Comparison of ENCODE assay signal across 10 cellular contexts in genomic region chr4:77827343-77827742, GRCh38. TPM values are rescaled to one million over a fixed set of nuclear protein-coding genes. Genes with fewer than 3 reads are reported as not detected.
DNase-seq lines count a peak whose midpoint lies in the region; ATAC-seq, FAIRE-seq and TF ChIP-seq lines count a peak whose summit lies in the region.
"Had no signal": no experiment of that assay in that cellular context is flagged by ENCODE, and none has a peak within 500 bp of the region (broad histone marks: within the 10 kb centered on the region; RNA-seq: fewer than 3 reads in every experiment).

No MANE protein-coding gene starts in this region.

- peak overlapping the region; percentile 84 for H3K27ac Mint-ChIP-seq in activated T-cell treated with anti-CD3 and anti-CD28 coated beads, Interleukin-2, amount 50 U/mL, for 24 hours
- peak overlapping the region; percentile 87 to 90 for H3K27ac Mint-ChIP-seq in T-cell
- peak overlapping the region; percentile 46 for H3K27ac Mint-ChIP-seq in stimulated activated naive CD8-positive, alpha-beta T cell treated with anti-CD3 and anti-CD28 coated beads, Interleukin-15, Interleukin-2, amounts not matched to agents 100 ng/mL and 50 ng/mL, for 24 hours
- no peak overlapping the region for H3K27ac Mint-ChIP-seq in H9

- H3K27me3 Mint-ChIP-seq in activated T-cell treated with anti-CD3 and anti-CD28 coated beads, Interleukin-2, amount 50 U/mL, for 24 hours = no peaks in the 10 kb centered on the region
- H3K27me3 Mint-ChIP-seq in T-cell (no peaks in the 10 kb centered on the region), H9 (ENCODE audit: low read depth) (peaks cover 3% of the 10 kb centered on the region; the same call in 1 of the 2 replicates)
- H3K27me3 Mint-ChIP-seq in stimulated activated naive CD8-positive, alpha-beta T cell treated with anti-CD3 and anti-CD28 coated beads, Interleukin-15, Interleukin-2, amounts not matched to agents 100 ng/mL and 50 ng/mL, for 24 hours = no peaks in the 10 kb centered on the region

- ATAC-seq in HG02852 (IDR thresholded peaks at IDR 0.05; ENCODE audit: unreplicated experiment) (peak; percentile 82), T-cell (replicated peaks in 1 of 4) (peak; percentile 84 to 92 (median 86))

- no peak overlapping the region for H3K27ac ChIP-seq in H9 (ENCODE audit: insufficient read length, low read depth, low read length)

- no peak overlapping the region for H2AFZ ChIP-seq in H9 (ENCODE audit: low read length)

- no peak overlapping the region for H4K8ac ChIP-seq in H9 (replicated peaks; ENCODE audit: insufficient read length, low read depth, low read length)

- H2BK12ac ChIP-seq in H9 (ENCODE audit: insufficient read length, low read depth, low read length) = no peak overlapping the region

- no peak overlapping the region for H2AK5ac ChIP-seq in H9 (ENCODE audit: insufficient read length, low read length)

- H2BK20ac ChIP-seq in H9 (ENCODE audit: low read depth, low read length, poor library complexity, severe bottlenecking) = no peak overlapping the region

- H3K79me2 ChIP-seq in H9 (ENCODE audit: insufficient read depth, low read length) = no peaks in the 10 kb centered on the region

- no peak overlapping the region for H3T11ph ChIP-seq in H9 (ENCODE audit: low read length)

- POLR2A ChIA-PET in T-cell (lab: Charles Lee) = interaction anchor here (1.0 to 1.2 kb wide), 4 partner anchors 10 to 35 kb away, joined by 3 to 6 read pairs (median 3); partner anchors contain the start of gene MRPL1 (in 1 of the 2)

- peaks cover 35% of the 10 kb centered on the region for H3K4me1 Mint-ChIP-seq in activated T-cell treated with anti-CD3 and anti-CD28 coated beads, Interleukin-2, amount 50 U/mL, for 24 hours (ENCODE audit: low read depth)
- H3K4me1 Mint-ChIP-seq in T-cell = peaks cover 55 to 61% (median 57%) of the 10 kb centered on the region in 3 donors
- H3K4me1 Mint-ChIP-seq in stimulated activated naive CD8-positive, alpha-beta T cell treated with anti-CD3 and anti-CD28 coated beads, Interleukin-15, Interleukin-2, amounts not matched to agents 100 ng/mL and 50 ng/mL, for 24 hours (ENCODE audit: low read depth) = peaks cover 46% of the 10 kb centered on the region
- no peaks in the 10 kb centered on the region for H3K4me1 Mint-ChIP-seq in H9

- H3K4ac ChIP-seq in H9 (ENCODE audit: low read depth, low read length) = no peak overlapping the region

- H3K9me3 ChIP-seq in H9 (ENCODE audit: control insufficient read depth, low read depth, low read length) = no peaks in the 10 kb centered on the region

- H3K14ac ChIP-seq in H9 (ENCODE audit: insufficient read depth, low read length) = no peak overlapping the region

- no peaks in the 10 kb centered on the region for H4K20me1 ChIP-seq in H9 (ENCODE audit: control insufficient read depth, insufficient read depth, insufficient read length)

- no peak for FAIRE-seq in frontal cortex (lab: Jason Lieb, UNC)

- no peaks in the 10 kb centered on the region for H3K4me1 ChIP-seq in H9 (ENCODE audit: insufficient read depth, low read length)

- no peak overlapping the region for H4K5ac ChIP-seq in H9 (ENCODE audit: insufficient read length, low read depth, low read length)

- no peaks in the 10 kb centered on the region for H3K79me1 ChIP-seq in H9 (ENCODE audit: insufficient read depth, low read depth, low read length, poor library complexity, severe bottlenecking)

- H3K27me3 ChIP-seq in H9 (ENCODE audit: insufficient read depth, low read length) = no peaks in the 10 kb centered on the region

- no peak overlapping the region for H3K9ac ChIP-seq in H9 (ENCODE audit: extremely low read depth, insufficient read length, low read length)

- no peak overlapping the region for H3K18ac ChIP-seq in H9 (ENCODE audit: insufficient read length, low read depth, low read length)

- no peak for DNase-seq in activated T-cell treated with anti-CD3 and anti-CD28 coated beads, Interleukin-2, amount 50 U/mL, for 24 hours
- DNase-seq in activated T-cell treated with anti-CD3 and anti-CD28 coated beads, Interleukin-2, amount 50 U/mL, for 1 hour = no peak
- DNase-seq in T-cell (peak in 1 of 34 experiments; percentile 12), frontal cortex (ENCODE audit: low spot score in 2 of 2) (no peak), H9 (no peak), NCI-H82 treated with DMSO at 0.1 percent for 48 hours (lab: John Stamatoyannopoulos, UW; ENCODE audit: unreplicated experiment) (no peak)
- DNase-seq: dermis blood vessel endothelial cell, hypothalamus had no signal

- TF ChIP-seq CTCF in H9 (conservative IDR thresholded peaks at IDR 0.05) = no peak

- no peak overlapping the region for H4K91ac ChIP-seq in H9 (ENCODE audit: insufficient read length, low read depth, low read length)

- no peak overlapping the region for H3K56ac ChIP-seq in H9 (ENCODE audit: insufficient read length, low read depth, low read length)

- CTCF ChIA-PET in T-cell (lab: Charles Lee) = interaction anchor here (0.6 to 1.7 kb wide), 3 partner anchors 10 to 210 kb away, joined by 3 to 12 read pairs (median 3); partner anchors contain the start of gene MRPL1 (in 1 of the 2)

- no peak overlapping the region for H2BK120ac ChIP-seq in H9 (ENCODE audit: low read depth, low read length, poor library complexity, severe bottlenecking)

- no peaks in the 10 kb centered on the region for H3K9me3 Mint-ChIP-seq in activated T-cell treated with anti-CD3 and anti-CD28 coated beads, Interleukin-2, amount 50 U/mL, for 24 hours
- H3K9me3 Mint-ChIP-seq in T-cell (no peaks in the 10 kb centered on the region), H9 (no peaks in the 10 kb centered on the region)
- H3K9me3 Mint-ChIP-seq in stimulated activated naive CD8-positive, alpha-beta T cell treated with anti-CD3 and anti-CD28 coated beads, Interleukin-15, Interleukin-2, amounts not matched to agents 100 ng/mL and 50 ng/mL, for 24 hours = no peaks in the 10 kb centered on the region

- no peak overlapping the region for H2BK5ac ChIP-seq in H9 (ENCODE audit: insufficient read length, low read length)

- no peaks in the 10 kb centered on the region for H3K36me3 Mint-ChIP-seq in activated T-cell treated with anti-CD3 and anti-CD28 coated beads, Interleukin-2, amount 50 U/mL, for 24 hours (ENCODE audit: low read depth)
- no peaks in the 10 kb centered on the region for H3K36me3 Mint-ChIP-seq in T-cell
- no peaks in the 10 kb centered on the region for H3K36me3 Mint-ChIP-seq in stimulated activated naive CD8-positive, alpha-beta T cell treated with anti-CD3 and anti-CD28 coated beads, Interleukin-15, Interleukin-2, amounts not matched to agents 100 ng/mL and 50 ng/mL, for 24 hours (ENCODE audit: low read depth)
- no peaks in the 10 kb centered on the region for H3K36me3 Mint-ChIP-seq in H9 (ENCODE audit: insufficient read depth in 1 of 3, low read depth in 3 of 3)

- H2BK15ac ChIP-seq in H9 (ENCODE audit: low read depth, low read length) = no peak overlapping the region

- H3K23me2 ChIP-seq in H9 (ENCODE audit: insufficient read length, low read depth, low read length, poor library complexity, severe bottlenecking) = no peaks in the 10 kb centered on the region

- no peak overlapping the region for H3K4me3 Mint-ChIP-seq in activated T-cell treated with anti-CD3 and anti-CD28 coated beads, Interleukin-2, amount 50 U/mL, for 24 hours
- peak overlapping the region in 1 of 3 donors; percentile 36 for H3K4me3 Mint-ChIP-seq in T-cell
- no peak overlapping the region for H3K4me3 Mint-ChIP-seq in stimulated activated naive CD8-positive, alpha-beta T cell treated with anti-CD3 and anti-CD28 coated beads, Interleukin-15, Interleukin-2, amounts not matched to agents 100 ng/mL and 50 ng/mL, for 24 hours
- H3K4me3 Mint-ChIP-seq in H9 = no peak overlapping the region

- no peak overlapping the region for H3K23ac ChIP-seq in H9 (ENCODE audit: insufficient read length, low read depth, low read length)

- no peak overlapping the region for H3K4me2 ChIP-seq in H9 (ENCODE audit: insufficient read depth, insufficient read length, low read length)

RNA-seq across cellular contexts. Expression of gene CNOT6L, which starts 8.2 kb away (rescaled TPM):
- total RNA-seq in T-cell (100 to 1,000 TPM; 159 to 207 (median 170) TPM), frontal cortex (40.4 TPM), H9 (2021) (14.5 and 15.9 TPM in 2 replicates)

RNA-seq across cellular contexts. Expression of gene MRPL1, which starts 35.3 kb away (rescaled TPM):
- total RNA-seq in T-cell (10 to 100 TPM; 16.9 to 27.2 (median 21.0) TPM), frontal cortex (39.9 TPM), H9 (2021) (39.0 and 46.2 TPM in 2 replicates)

Comparison
In these comparisons a context has a peak if more than half of its experiments do, and no peak if none do; other contexts are left out.
1. H3K27ac Mint-ChIP-seq: peak in activated T-cell treated with anti-CD3 and anti-CD28 coated beads, Interleukin-2, amount 50 U/mL, for 24 hours (single experiment), T-cell (2 of 2) and stimulated activated naive CD8-positive, alpha-beta T cell treated with anti-CD3 and anti-CD28 coated beads, Interleukin-15, Interleukin-2, amounts not matched to agents 100 ng/mL and 50 ng/mL, for 24 hours (single experiment); none in H9 (0 of 3).